Comparison of ENCODE assay signal across 23 cellular contexts in genomic region chr2:67524777-67525176, GRCh38.
A peak's percentile ranks its signal among the peaks of the same experiment; 100 is the strongest.
DNase-seq lines count a peak whose midpoint lies in the region; ATAC-seq, FAIRE-seq and TF ChIP-seq lines count a peak whose summit lies in the region.
"Had no signal": no experiment of that assay in that cellular context is flagged by ENCODE, and none has a peak within 500 bp of the region (broad histone marks: within the 10 kb centered on the region; RNA-seq: fewer than 3 reads in every experiment).

No MANE protein-coding gene starts in this region.

- DNase-seq in IMR-90 (no peak), bronchial epithelial cell (ENCODE audit: low read depth) (peak; percentile 78), hepatocyte (ENCODE audit: low spot score) (no peak), body of pancreas (no peak), GM19239 (ENCODE audit: insufficient read length, low spot score) (no peak), NCI-H524 (lab: John Stamatoyannopoulos, UW) (no peak)
- no peak for DNase-seq in activated T-helper 1 cell treated with anti-CD3 and anti-CD28 coated beads, Interleukin-12 subunit alpha, Interleukin-12 subunit beta, Interleukin-2, Interleukin-4 antibody, amounts not matched to agents 30 ng/mL and 10 ng/mL and 1 ng/mL, durations not matched to agents 14 hours and 24 hours and 36 hours (ENCODE audit: low spot score)
- DNase-seq: 8988T; C1 segment of cervical spinal cord; Calu3; CD4-positive, alpha-beta memory T cell; COR-L47; DMS53; DMS79 treated with DMSO at 0.1 percent for 48 hours; GF-D8; GOT3; HFFc6 had no signal

- no peak overlapping the region for H3K4me3 ChIP-seq in IMR-90 (ENCODE audit: insufficient read depth, low read depth, low read length)
- H3K4me3 ChIP-seq in bronchial epithelial cell (ENCODE audit: low read depth, low read length), result no peak overlapping the region
- H3K4me3 ChIP-seq in hepatocyte, result no peak overlapping the region
- H3K4me3 ChIP-seq in body of pancreas, result no peak overlapping the region
- H3K4me3 ChIP-seq: A549, HAP-1 had no signal

- H4K20me1 ChIP-seq in IMR-90 (ENCODE audit: insufficient read depth, low read length) (no peaks in the 10 kb centered on the region), hepatocyte (ENCODE audit: insufficient read depth, poor library complexity, severe bottlenecking) (no peaks in the 10 kb centered on the region)

- intact Hi-C loops in IMR-90 (cut with micrococcal nuclease), result no loop called here
- intact Hi-C loops in body of pancreas (cut with DNase I), result no loop called here
- intact Hi-C loops in activated T-helper 1 cell treated with anti-CD3 and anti-CD28 coated beads, Interleukin-12 subunit alpha, Interleukin-12 subunit beta, Interleukin-2, Interleukin-4 antibody, amounts not matched to agents 30 ng/mL and 10 ng/mL and 1 ng/mL, durations not matched to agents 14 hours and 24 hours and 36 hours (cut with micrococcal nuclease), result no loop called here

- no peak for TF ChIP-seq RAD21 in IMR-90 (IDR thresholded peaks at IDR 0.05; ENCODE audit: low read length)

- H3K9me1 ChIP-seq in IMR-90 (ENCODE audit: insufficient read depth, low read length), result no peaks in the 10 kb centered on the region

- no peaks in the 10 kb centered on the region for H3K79me1 ChIP-seq in IMR-90 (ENCODE audit: low read depth in 1 of 2, low read length in 2 of 2)

- dilution Hi-C loops in IMR-90 (cut with HindIII; ENCODE audit: low sequenced_read_pairs, unreplicated experiment), result no loop called here

- no peak overlapping the region for H2BK15ac ChIP-seq in IMR-90 (ENCODE audit: low read depth, low read length)

- ATAC-seq in IMR-90 (ENCODE audit: low read depth) (no peak), body of pancreas (no peak)
- ATAC-seq: A549 had no signal

- in situ Hi-C loops in IMR-90 (cut with MboI; ENCODE audit: low sequenced_read_pairs), result no loop called here

- H3K36me3 ChIP-seq in IMR-90 (ENCODE audit: control insufficient read depth, insufficient read depth, low read length) (no peaks in the 10 kb centered on the region), bronchial epithelial cell (ENCODE audit: control insufficient read depth, insufficient read depth, low read length) (no peaks in the 10 kb centered on the region), hepatocyte (replicated peaks; ENCODE audit: insufficient read depth, low read depth) (no peaks in the 10 kb centered on the region), body of pancreas (replicated peaks in 1 of 2; ENCODE audit: insufficient read depth in 1 of 2, low read depth in 2 of 2) (no peaks in the 10 kb centered on the region)
- H3K36me3 ChIP-seq: HAP-1 had no signal

- FAIRE-seq in bronchial epithelial cell (lab: Jason Lieb, UNC) (no peak), GM19239 (lab: Jason Lieb, UNC) (no peak)
- FAIRE-seq: GM12891, GM18507, H54 had no signal

- H2AFZ ChIP-seq in IMR-90 (replicated peaks; ENCODE audit: low read length, poor library complexity), result no peak overlapping the region
- H2AFZ ChIP-seq in hepatocyte, result no peak overlapping the region

- H3K4ac ChIP-seq in IMR-90 (ENCODE audit: low read depth, low read length), result peak overlapping the region; percentile 12; the same call in 1 of the 2 replicates

- no peak overlapping the region; the same call in 1 of the 2 replicates for H3K23ac ChIP-seq in IMR-90 (ENCODE audit: low read depth, low read length)

- no peak overlapping the region for H2BK5ac ChIP-seq in IMR-90 (ENCODE audit: low read depth, low read length, poor library complexity, severe bottlenecking)

- H3K56ac ChIP-seq in IMR-90 (ENCODE audit: extremely low read depth, insufficient read depth, low read length), result no peak overlapping the region

- H3K9me3 ChIP-seq in IMR-90 (ENCODE audit: control insufficient read depth, insufficient read depth, low read length), result no peaks in the 10 kb centered on the region
- H3K9me3 ChIP-seq in hepatocyte (ENCODE audit: low read depth), result no peaks in the 10 kb centered on the region
- H3K9me3 ChIP-seq in body of pancreas, result no peaks in the 10 kb centered on the region
- H3K9me3 ChIP-seq: HAP-1 had no signal

- peak overlapping the region; percentile 83; the same call in 1 of the 2 replicates for H3K18ac ChIP-seq in IMR-90 (ENCODE audit: low read depth, low read length)

- peaks cover 52% of the 10 kb centered on the region for H3K4me1 Mint-ChIP-seq in nephron
- H3K4me1 Mint-ChIP-seq in activated T-helper 1 cell treated with anti-CD3 and anti-CD28 coated beads, Interleukin-12 subunit alpha, Interleukin-12 subunit beta, Interleukin-2, Interleukin-4 antibody, amounts not matched to agents 30 ng/mL and 10 ng/mL and 1 ng/mL, durations not matched to agents 14 hours and 24 hours and 36 hours (ENCODE audit: low read depth), result no peaks in the 10 kb centered on the region
- H3K4me1 Mint-ChIP-seq: CD4-positive, alpha-beta memory T cell had no signal

- no peaks in the 10 kb centered on the region for H3K27me3 Mint-ChIP-seq in nephron (ENCODE audit: low read depth)
- H3K27me3 Mint-ChIP-seq in activated T-helper 1 cell treated with anti-CD3 and anti-CD28 coated beads, Interleukin-12 subunit alpha, Interleukin-12 subunit beta, Interleukin-2, Interleukin-4 antibody, amounts not matched to agents 30 ng/mL and 10 ng/mL and 1 ng/mL, durations not matched to agents 14 hours and 24 hours and 36 hours (ENCODE audit: insufficient read depth), result no peaks in the 10 kb centered on the region
- H3K27me3 Mint-ChIP-seq: CD4-positive, alpha-beta memory T cell had no signal

- peak overlapping the region; percentile 60; the same call in 1 of the 2 replicates for H2BK20ac ChIP-seq in IMR-90 (ENCODE audit: low read depth, low read length)

- CTCF ChIA-PET in IMR-90 (lab: Yijun Ruan, JAX), result interaction anchor here (1.2 kb wide), 1 partner anchor 11 kb away, joined by 5 read pairs; no protein-coding TSS in a partner anchor

- no peak overlapping the region for H2BK120ac ChIP-seq in IMR-90 (ENCODE audit: low read depth, low read length)

- POLR2A ChIA-PET in IMR-90 (lab: Charles Lee; ENCODE audit: unreplicated experiment), result no interaction called here

- peaks cover 2% of the 10 kb centered on the region for H3K9me3 Mint-ChIP-seq in nephron
- H3K9me3 Mint-ChIP-seq in activated T-helper 1 cell treated with anti-CD3 and anti-CD28 coated beads, Interleukin-12 subunit alpha, Interleukin-12 subunit beta, Interleukin-2, Interleukin-4 antibody, amounts not matched to agents 30 ng/mL and 10 ng/mL and 1 ng/mL, durations not matched to agents 14 hours and 24 hours and 36 hours, result no peaks in the 10 kb centered on the region
- H3K9me3 Mint-ChIP-seq: HFFc6 had no signal

- H3K36me3 Mint-ChIP-seq in nephron (ENCODE audit: low read depth), result no peaks in the 10 kb centered on the region
- H3K36me3 Mint-ChIP-seq in activated T-helper 1 cell treated with anti-CD3 and anti-CD28 coated beads, Interleukin-12 subunit alpha, Interleukin-12 subunit beta, Interleukin-2, Interleukin-4 antibody, amounts not matched to agents 30 ng/mL and 10 ng/mL and 1 ng/mL, durations not matched to agents 14 hours and 24 hours and 36 hours (ENCODE audit: low read depth), result no peaks in the 10 kb centered on the region
- H3K36me3 Mint-ChIP-seq: CD4-positive, alpha-beta memory T cell had no signal

- no peaks in the 10 kb centered on the region for H3K79me2 ChIP-seq in hepatocyte

- H3K4me1 ChIP-seq in IMR-90 (ENCODE audit: control insufficient read depth, insufficient read depth, low read length), result peaks cover 3% of the 10 kb centered on the region; the same call in 1 of the 2 replicates
- H3K4me1 ChIP-seq in hepatocyte (ENCODE audit: insufficient read depth), result peaks cover 7% of the 10 kb centered on the region
- no peaks in the 10 kb centered on the region for H3K4me1 ChIP-seq in body of pancreas
- H3K4me1 ChIP-seq: HAP-1 had no signal

- H3K4me2 ChIP-seq in IMR-90 (ENCODE audit: low read depth, low read length) (no peak overlapping the region), hepatocyte (no peak overlapping the region)
- H3K4me2 ChIP-seq: A549 had no signal

- H2AK9ac ChIP-seq in IMR-90 (replicated peaks; ENCODE audit: low read depth, low read length, poor library complexity), result no peak overlapping the region

- H3K27me3 ChIP-seq in IMR-90 (ENCODE audit: control insufficient read depth, insufficient read depth, low read length), result no peaks in the 10 kb centered on the region
- H3K27me3 ChIP-seq in bronchial epithelial cell (ENCODE audit: control insufficient read depth, insufficient read depth, low read length), result no peaks in the 10 kb centered on the region
- no peaks in the 10 kb centered on the region for H3K27me3 ChIP-seq in hepatocyte
- no peaks in the 10 kb centered on the region for H3K27me3 ChIP-seq in body of pancreas

- H3K9me2 ChIP-seq in hepatocyte (replicated peaks; ENCODE audit: insufficient read depth), result no peaks in the 10 kb centered on the region

- no peak overlapping the region for H4K5ac ChIP-seq in IMR-90 (ENCODE audit: low read depth, low read length)

- peak overlapping the region in 1 of 2 experiments; percentile 58; a peak in 2 of 4 replicates for H4K8ac ChIP-seq in IMR-90 (ENCODE audit: low read depth in 2 of 2, low read length in 2 of 2)

- H3K27ac Mint-ChIP-seq in nephron, result peak overlapping the region; percentile 17 to 95 (median 95)
- H3K27ac Mint-ChIP-seq in activated T-helper 1 cell treated with anti-CD3 and anti-CD28 coated beads, Interleukin-12 subunit alpha, Interleukin-12 subunit beta, Interleukin-2, Interleukin-4 antibody, amounts not matched to agents 30 ng/mL and 10 ng/mL and 1 ng/mL, durations not matched to agents 14 hours and 24 hours and 36 hours, result no peak overlapping the region
- H3K27ac Mint-ChIP-seq: CD4-positive, alpha-beta memory T cell; HFFc6 had no signal

- H3K9ac ChIP-seq in IMR-90 (ENCODE audit: low read depth, low read length), result no peak overlapping the region

- no peak overlapping the region for H4K91ac ChIP-seq in IMR-90 (ENCODE audit: insufficient read depth, low read depth, low read length)

- H2AK5ac ChIP-seq in IMR-90 (ENCODE audit: low read depth, low read length), result no peak overlapping the region

- H3K14ac ChIP-seq in IMR-90 (replicated peaks; ENCODE audit: low read depth, low read length), result 0 out of 2 replicates have a peak overlapping the region, but pooled peaks have one; percentile 18

- no TSS peak for BruUV-seq in IMR-90 (replicated peaks; lab: Mats Ljungman, UMichigan)

- TF ChIP-seq CTCF in IMR-90 (conservative IDR thresholded peaks at IDR 0.05; ENCODE audit: low read depth, low read length) (no peak), bronchial epithelial cell (IDR thresholded peaks at IDR 0.05; ENCODE audit: insufficient read depth, low read length, severe bottlenecking) (no peak), hepatocyte (IDR thresholded peaks at IDR 0.05; ENCODE audit: poor library complexity) (no peak), nephron (IDR thresholded peaks at IDR 0.05; ENCODE audit: unreplicated experiment in 3 of 3) (no peak), body of pancreas (IDR thresholded peaks at IDR 0.05) (no peak)

- H3K4me3 Mint-ChIP-seq in nephron, result no peak overlapping the region
- no peak overlapping the region for H3K4me3 Mint-ChIP-seq in activated T-helper 1 cell treated with anti-CD3 and anti-CD28 coated beads, Interleukin-12 subunit alpha, Interleukin-12 subunit beta, Interleukin-2, Interleukin-4 antibody, amounts not matched to agents 30 ng/mL and 10 ng/mL and 1 ng/mL, durations not matched to agents 14 hours and 24 hours and 36 hours
- H3K4me3 Mint-ChIP-seq: CD4-positive, alpha-beta memory T cell; HFFc6 had no signal

- no peak for TF ChIP-seq POLR2A in IMR-90 (IDR thresholded peaks at IDR 0.05; ENCODE audit: low read depth, low read length)
- no peak for TF ChIP-seq POLR2A in body of pancreas (IDR thresholded peaks at IDR 0.05)

- H3K27ac ChIP-seq in IMR-90 (ENCODE audit: insufficient read depth, low read length), result no peak overlapping the region
- peak overlapping the region; percentile 75 for H3K27ac ChIP-seq in hepatocyte
- H3K27ac ChIP-seq in body of pancreas, result no peak overlapping the region
- H3K27ac ChIP-seq: A549 had no signal
